Comparison of ENCODE assay signal across 8 cellular contexts in genomic region chr1:201955750-201956143, GRCh38. TPM values are rescaled to one million over a fixed set of nuclear protein-coding genes. Genes with fewer than 3 reads are reported as not detected.
DNase-seq lines count a peak whose midpoint lies in the region; ATAC-seq and TF ChIP-seq lines count a peak whose summit lies in the region.

No MANE protein-coding gene starts in this region.

- DNase-seq in Peyer's patch = no peak
- DNase-seq in esophagus muscularis mucosa (ENCODE audit: extremely low spot score) = no peak
- DNase-seq in gastrocnemius medialis = no peak
- no peak for DNase-seq in A172 (ENCODE audit: low spot score)
- no peak for DNase-seq in stimulated activated CD4-positive, alpha-beta T cell treated with anti-CD3 and anti-CD28 coated beads, Interleukin-4, amount 100 ng/mL, for 4 hours
- no peak for DNase-seq in stimulated activated CD4-positive, alpha-beta T cell treated with anti-CD3 and anti-CD28 coated beads, Interleukin-15, amount 100 ng/mL, for 24 hours
- DNase-seq in activated gamma-delta T cell treated with Interleukin-2 at 50 U/mL for 16 hours = no peak

- H3K27ac ChIP-seq in Peyer's patch (peak overlapping the region; percentile 78 to 81 (median 80)), esophagus muscularis mucosa (replicated peaks in 1 of 4) (peak overlapping the region; percentile 83 to 90 (median 86)), gastrocnemius medialis (peak overlapping the region; percentile 84 to 91 (median 87))

- TF ChIP-seq EP300 in esophagus muscularis mucosa (IDR thresholded peaks at IDR 0.05) = no peak

- intact Hi-C loops in esophagus muscularis mucosa (cut with DNase I) = no loop called here
- intact Hi-C loops in gastrocnemius medialis (cut with DNase I; ENCODE audit: low total_unique reads) = loop anchor here (2.0 kb wide), 2 partner anchors 27 to 67 kb away; partner anchors contain the start of genes RNPEP and SHISA4

- H3K36me3 ChIP-seq in Peyer's patch (peaks cover 0 to 36% (median 0%) of the 10 kb centered on the region in 3 donors), esophagus muscularis mucosa (peaks cover 17 to 37% (median 31%) of the 10 kb centered on the region in 4 donors), gastrocnemius medialis (peaks cover 0 to 28% of the 10 kb centered on the region in 2 donors)

- TF ChIP-seq POLR2A in Peyer's patch (IDR thresholded peaks at IDR 0.05) (no peak), esophagus muscularis mucosa (IDR thresholded peaks at IDR 0.05; ENCODE audit: low read depth) (no peak), gastrocnemius medialis (IDR thresholded peaks at IDR 0.05) (no peak)

- ATAC-seq in GM21529 (IDR thresholded peaks at IDR 0.05; ENCODE audit: unreplicated experiment) (peak; percentile 1), gastrocnemius medialis (no peak)

- in situ Hi-C loops in gastrocnemius medialis (cut with MboI; ENCODE audit: low sequenced_read_pairs in 4 of 4) = no loop called here

- H3K4me3 ChIP-seq in Peyer's patch = peak overlapping the region; percentile 46 to 97 (median 70)
- peak overlapping the region; percentile 75 to 96 (median 82) for H3K4me3 ChIP-seq in esophagus muscularis mucosa
- peak overlapping the region; percentile 81 to 93 (median 86) for H3K4me3 ChIP-seq in gastrocnemius medialis

- H3K9me3 ChIP-seq in Peyer's patch = no peaks in the 10 kb centered on the region
- no peaks in the 10 kb centered on the region for H3K9me3 ChIP-seq in esophagus muscularis mucosa
- no peaks in the 10 kb centered on the region for H3K9me3 ChIP-seq in gastrocnemius medialis

- H3K4me1 ChIP-seq in Peyer's patch = peaks cover 0 to 13% (median 0%) of the 10 kb centered on the region in 4 donors
- H3K4me1 ChIP-seq in esophagus muscularis mucosa = peaks cover 9 to 25% (median 21%) of the 10 kb centered on the region in 4 donors
- peaks cover 9 to 17% of the 10 kb centered on the region in 2 donors for H3K4me1 ChIP-seq in gastrocnemius medialis

- WGBS in esophagus muscularis mucosa = under 1% methylated on average over 13 of the region's 14 CpGs

- H3K27me3 ChIP-seq in Peyer's patch = no peaks in the 10 kb centered on the region
- H3K27me3 ChIP-seq in esophagus muscularis mucosa = no peaks in the 10 kb centered on the region
- no peaks in the 10 kb centered on the region for H3K27me3 ChIP-seq in gastrocnemius medialis

- TF ChIP-seq CTCF in Peyer's patch (IDR thresholded peaks at IDR 0.05) (no peak), esophagus muscularis mucosa (IDR thresholded peaks at IDR 0.05) (no peak), gastrocnemius medialis (IDR thresholded peaks at IDR 0.05 in 4 of 5, conservative IDR thresholded peaks at IDR 0.05 in 1 of 5) (no peak)

RNA-seq across cellular contexts. Expression of gene TIMM17A, which starts 0.4 kb away (rescaled TPM):
- total RNA-seq in Peyer's patch (10 to 100 TPM; 20.6 to 31.0 (median 21.6) TPM), esophagus muscularis mucosa (10 to 100 TPM; 30.7 to 46.1 (median 32.4) TPM), gastrocnemius medialis (10 to 100 TPM; 33.6 to 67.6 (median 43.3) TPM)
- 221 and 246 TPM in 2 replicates for total RNA-seq in A172 (2014; rRNA removed; shearing (Covaris generic))

RNA-seq across cellular contexts. Expression of gene LMOD1, which starts 9.4 kb away (rescaled TPM):
- 10 to 100 TPM in 3 of 4 donors, 1 to 10 TPM in 1; 10.0 to 70.1 (median 32.6) TPM for total RNA-seq in Peyer's patch
- 1,000 to 10,000 TPM; 1,021 to 1,618 (median 1,290) TPM for total RNA-seq in esophagus muscularis mucosa
- total RNA-seq in gastrocnemius medialis = 10 to 100 TPM; 12.8 to 39.5 (median 22.6) TPM
- not detected in 2 replicates for total RNA-seq in A172 (2014; rRNA removed; shearing (Covaris generic))

RNA-seq across cellular contexts. Expression of gene RNPEP, which starts 26.7 kb away (rescaled TPM):
- total RNA-seq in Peyer's patch (100 to 1,000 TPM; 165 to 257 (median 204) TPM), esophagus muscularis mucosa (10 to 100 TPM; 33.0 to 49.0 (median 44.0) TPM), gastrocnemius medialis (10 to 100 TPM; 11.1 to 24.9 (median 21.2) TPM)
- total RNA-seq in A172 (2014; rRNA removed; shearing (Covaris generic)) = 112 and 125 TPM in 2 replicates

RNA-seq across cellular contexts. Expression of gene ELF3, which starts 54.6 kb away (rescaled TPM):
- total RNA-seq in Peyer's patch (100 to 1,000 TPM; 497 to 741 (median 654) TPM), esophagus muscularis mucosa (1 to 10 TPM in 2 of 4 donors, under 1 TPM in 1, not detected in 1; 0.17 to 2.9 (median 1.2) TPM), gastrocnemius medialis (1 to 10 TPM in 1 of 4 donors, under 1 TPM in 2, not detected in 1; 0.10 to 3.8 (median 0.73) TPM)
- total RNA-seq in A172 (2014; rRNA removed; shearing (Covaris generic)) = 8.9 and 39.4 TPM in 2 replicates

Comparison
In these comparisons a context has a peak if more than half of its experiments do, and no peak if none do; other contexts are left out.
1. RNA of gene LMOD1, which starts 9.4 kb away (total RNA-seq): 1,021 to 1,618 TPM in esophagus muscularis mucosa; 10.0 to 70.1 TPM in Peyer's patch, 12.8 to 39.5 TPM in gastrocnemius medialis and not detected in A172; every median in the first group is over 10 times any median in the second.
2. Peak in every context shown above with its lines, with median percentiles within 50 percentile points of each other: H3K27ac ChIP-seq and H3K4me3 ChIP-seq.